ENCODE assay signal across 1 cellular context in genomic region chr7:37853468-37853867, GRCh38.
TF ChIP-seq lines count a peak whose summit lies in the region.

No MANE protein-coding gene starts in this region.

TF ChIP-seq in SK-N-SH, 30 proteins besides CTCF, POLR2A, EP300 and RAD21 (continued from another document):
- no peak for TF ChIP-seq JUND (IDR thresholded peaks at IDR 0.05)
